Comparison of ENCODE assay signal across 29 cellular contexts in genomic region chr9:136237486-136238341, GRCh38. TPM values are rescaled to one million over a fixed set of nuclear protein-coding genes. Genes with fewer than 3 reads are reported as not detected.
A peak's percentile ranks its signal among the peaks of the same experiment; 100 is the strongest.
DNase-seq lines count a peak whose midpoint lies in the region; ATAC-seq, FAIRE-seq and TF ChIP-seq lines count a peak whose summit lies in the region.
"Had no signal": no experiment of that assay in that cellular context is flagged by ENCODE, and none has a peak within 500 bp of the region (broad histone marks: within the 10 kb centered on the region; RNA-seq: fewer than 3 reads in every experiment).

No MANE protein-coding gene starts in this region.

- H3K4me1 ChIP-seq in Karpas-422 (ENCODE audit: low read length), result peaks cover 57% of the 10 kb centered on the region
- H3K4me1 ChIP-seq in OCI-LY7 (ENCODE audit: insufficient read depth, low read length, poor library complexity, severe bottlenecking), result peaks cover 52% of the 10 kb centered on the region
- no peaks in the 10 kb centered on the region; a peak in 3 of 7 replicates for H3K4me1 ChIP-seq in H1 (replicated peaks in 1 of 4; ENCODE audit: control insufficient read depth in 3 of 4, insufficient read depth in 4 of 4, low read length in 3 of 4)
- H3K4me1 ChIP-seq: colonic mucosa, tibial artery had no signal

- no peaks in the 10 kb centered on the region for H3K9me3 ChIP-seq in Karpas-422 (ENCODE audit: low read length)
- H3K9me3 ChIP-seq in OCI-LY7 (ENCODE audit: low read length), result no peaks in the 10 kb centered on the region
- H3K9me3 ChIP-seq in H1 (ENCODE audit: insufficient read depth in 2 of 2, low read depth in 1 of 2, low read length in 1 of 2), result no peaks in the 10 kb centered on the region
- H3K9me3 ChIP-seq: colonic mucosa, HAP-1, heart left ventricle, psoas muscle, tibial artery had no signal

- H2BK5ac ChIP-seq in H1 (ENCODE audit: low read depth, low read length), result peak overlapping the region; percentile 66; the same call in 1 of the 2 replicates

- no peak overlapping the region for H2AK5ac ChIP-seq in H1 (ENCODE audit: low read depth, low read length)

- no peaks in the 10 kb centered on the region for H3K9me2 ChIP-seq in Karpas-422 (replicated peaks; ENCODE audit: insufficient read depth, low read length)
- H3K9me2 ChIP-seq in OCI-LY7 (ENCODE audit: insufficient read depth, low read length), result no peaks in the 10 kb centered on the region

- no peak overlapping the region for H2BK15ac ChIP-seq in H1 (ENCODE audit: low read length)

- WGBS in H1 (ENCODE audit: extremely low coverage in 1 of 2, insufficient coverage in 1 of 2, insufficient read length in 1 of 2, insufficient replicate concordance in 2 of 2, low coverage in 1 of 2, low lambda C conversion rate in 2 of 2, missing lambda C conversion rate in 1 of 2), 2 experiments, result 94% methylated on average over 32 of the region's 32 CpGs; no CpG with 5 or more reads in 1 of the 2 experiments

- no peak overlapping the region for H4K5ac ChIP-seq in H1 (ENCODE audit: insufficient read length, low read depth, low read length)

- no peak overlapping the region for H3K18ac ChIP-seq in H1 (ENCODE audit: extremely low read depth, low read length)

- H3K23ac ChIP-seq in H1 (ENCODE audit: insufficient read length), result no peak overlapping the region

- H3K4me3 Mint-ChIP-seq in stimulated activated memory B cell treated with anti-CD40 and anti-IgM and Interleukin-4, amounts not matched to agents 10 μg/mL and 1 μg/mL and 100 μg/mL, for 72 hours, result peak overlapping the region; percentile 65
- H3K4me3 Mint-ChIP-seq: activated CD4-positive, alpha-beta T cell treated with anti-CD3 and anti-CD28 coated beads, Interleukin-2, amount 10 ng/mL, durations not matched to agents 7 days and 5 days; activated naive CD8-positive, alpha-beta T cell treated with anti-CD3 and anti-CD28 coated beads, Interleukin-2, amount 50 U/mL, for 24 hours; CD8-positive, alpha-beta memory T cell; nephron progenitor cell had no signal

- peaks cover 81% of the 10 kb centered on the region for H3K4me1 Mint-ChIP-seq in stimulated activated memory B cell treated with anti-CD40 and anti-IgM and Interleukin-4, amounts not matched to agents 10 μg/mL and 1 μg/mL and 100 μg/mL, for 72 hours

- no peak overlapping the region for H4K8ac ChIP-seq in H1 (ENCODE audit: extremely low read depth, insufficient read depth, low read length)

- no peak overlapping the region for H3K14ac ChIP-seq in H1 (ENCODE audit: insufficient read length)

- intact Hi-C loops in OCI-LY7 (cut with micrococcal nuclease; ENCODE audit: unreplicated experiment), result no loop called here

- no peak overlapping the region for H2BK120ac ChIP-seq in H1 (replicated peaks; ENCODE audit: low read depth, low read length)

- no peaks in the 10 kb centered on the region for H3K27me3 Mint-ChIP-seq in stimulated activated memory B cell treated with anti-CD40 and anti-IgM and Interleukin-4, amounts not matched to agents 10 μg/mL and 1 μg/mL and 100 μg/mL, for 72 hours
- H3K27me3 Mint-ChIP-seq: activated CD4-positive, alpha-beta T cell treated with anti-CD3 and anti-CD28 coated beads, Interleukin-2, amount 10 ng/mL, durations not matched to agents 7 days and 5 days; activated naive CD8-positive, alpha-beta T cell treated with anti-CD3 and anti-CD28 coated beads, Interleukin-2, amount 50 U/mL, for 24 hours; CD8-positive, alpha-beta memory T cell had no signal

- H3K23me2 ChIP-seq in H1 (ENCODE audit: low read depth, low read length), result no peaks in the 10 kb centered on the region

- TF ChIP-seq RAD21 in H1 (IDR thresholded peaks at IDR 0.05 in 1 of 2, conservative IDR thresholded peaks at IDR 0.05 in 1 of 2; ENCODE audit: low read depth in 2 of 2, low read length in 2 of 2), result no peak

- no peak overlapping the region for H3K4ac ChIP-seq in H1 (replicated peaks; ENCODE audit: insufficient read length, low read depth, low read length)

- H4K91ac ChIP-seq in H1 (replicated peaks; ENCODE audit: insufficient read length, low read length), result no peak overlapping the region

- H2BK12ac ChIP-seq in H1 (ENCODE audit: low read depth, low read length), result no peak overlapping the region

- TF ChIP-seq CTCF in OCI-LY7 (conservative IDR thresholded peaks at IDR 0.05; ENCODE audit: low read length), result no peak
- TF ChIP-seq CTCF in H1 (IDR thresholded peaks at IDR 0.05; ENCODE audit: control extremely low read depth in 1 of 3, insufficient read depth in 1 of 3, low read depth in 1 of 3, low read length in 3 of 3), result no peak

- H3K4me2 ChIP-seq in Karpas-422 (ENCODE audit: low read depth, low read length, poor library complexity, severe bottlenecking) (peak overlapping the region; percentile 81), OCI-LY7 (ENCODE audit: low read length) (peak overlapping the region; percentile 92; the same call in 1 of the 2 replicates), H1 (ENCODE audit: insufficient read depth in 1 of 2, low read depth in 2 of 2, low read length in 2 of 2) (no peak overlapping the region)

- H3K9ac ChIP-seq in Karpas-422 (ENCODE audit: low read length) (peak overlapping the region; percentile 71), H1 (replicated peaks in 1 of 4; ENCODE audit: extremely low read depth in 1 of 4, low read depth in 3 of 4, low read length in 3 of 4) (no peak overlapping the region)

- H4K20me1 ChIP-seq in Karpas-422 (ENCODE audit: insufficient read depth, low read depth, low read length) (peaks cover 82% of the 10 kb centered on the region), OCI-LY7 (ENCODE audit: insufficient read depth, low read length) (peaks cover 24% of the 10 kb centered on the region), H1 (replicated peaks in 1 of 2; ENCODE audit: control insufficient read depth in 1 of 2, insufficient read depth in 2 of 2, low read length in 2 of 2) (peaks cover 20 to 30% of the 10 kb centered on the region in 2 experiments)

- H3K27ac ChIP-seq in Karpas-422 (ENCODE audit: low read length) (peak overlapping the region; percentile 93), OCI-LY7 (ENCODE audit: low read depth, low read length, poor library complexity, severe bottlenecking) (peak overlapping the region; percentile 85), H1 (ENCODE audit: low read depth, low read length) (no peak overlapping the region)
- H3K27ac ChIP-seq: brain microvascular endothelial cell, colonic mucosa, psoas muscle, tibial artery had no signal

- CTCF ChIA-PET in OCI-LY7 (lab: Charles Lee; ENCODE audit: unreplicated experiment), result interaction anchor here (0.9 kb wide), 1 partner anchor 14 kb away, joined by 3 read pairs; no protein-coding TSS in a partner anchor
- CTCF ChIA-PET in H1 (lab: Charles Lee; ENCODE audit: partially characterized antibody), result interaction anchor here (0.7 to 1.8 kb wide), 5 partner anchors 10 to 32 kb away, joined by 3 to 10 read pairs (median 3); no protein-coding TSS in a partner anchor

- ATAC-seq in stimulated activated memory B cell treated with anti-CD40 and anti-IgM and Interleukin-4, amounts not matched to agents 10 μg/mL and 1 μg/mL and 100 μg/mL, for 72 hours, result peak; percentile 76
- no peak for ATAC-seq in GM21515 (IDR thresholded peaks at IDR 0.05; ENCODE audit: unreplicated experiment)
- ATAC-seq: activated naive CD8-positive, alpha-beta T cell treated with anti-CD3 and anti-CD28 coated beads, Interleukin-2, amount 50 U/mL, for 24 hours; heart left ventricle; left lobe of liver; psoas muscle had no signal

- POLR2A ChIA-PET in OCI-LY7 (lab: Charles Lee) (no interaction called here), H1 (lab: Charles Lee; ENCODE audit: partially characterized antibody) (no interaction called here)

- no peak for TF ChIP-seq EP300 in H1 (IDR thresholded peaks at IDR 0.05; ENCODE audit: borderline replicate concordance in 1 of 2, low read depth in 2 of 2, low read length in 2 of 2)

- no peaks in the 10 kb centered on the region for H3K27me3 ChIP-seq in Karpas-422 (ENCODE audit: low read length)
- no peaks in the 10 kb centered on the region for H3K27me3 ChIP-seq in H1 (replicated peaks in 1 of 4; ENCODE audit: control insufficient read depth in 3 of 4, extremely low read depth in 1 of 4, insufficient read depth in 3 of 4, low read length in 3 of 4)
- H3K27me3 ChIP-seq: brain microvascular endothelial cell, colonic mucosa, heart left ventricle, tibial artery had no signal

- peaks cover 14% of the 10 kb centered on the region; the same call in 1 of the 2 replicates for H3K79me2 ChIP-seq in Karpas-422 (ENCODE audit: low read length)
- H3K79me2 ChIP-seq in OCI-LY7 (ENCODE audit: insufficient read depth, low read depth, low read length), result peaks cover 58% of the 10 kb centered on the region
- peaks cover 11 to 83% of the 10 kb centered on the region in 2 experiments; a peak in 3 of 4 replicates for H3K79me2 ChIP-seq in H1 (ENCODE audit: control insufficient read depth in 1 of 2, insufficient read depth in 2 of 2, low read length in 2 of 2)

- H3K79me1 ChIP-seq in H1 (ENCODE audit: low read depth, low read length), result peaks cover 36% of the 10 kb centered on the region

- H3K4me3 ChIP-seq in Karpas-422 (ENCODE audit: low read length) (peak overlapping the region; percentile 63), OCI-LY7 (ENCODE audit: low read depth, low read length, poor library complexity, severe bottlenecking) (no peak overlapping the region), H1 (ENCODE audit: extremely low read depth in 1 of 4, insufficient read depth in 2 of 4, low read depth in 3 of 4, low read length in 4 of 4) (no peak overlapping the region)
- H3K4me3 ChIP-seq: colonic mucosa, HAP-1, heart left ventricle, psoas muscle, tibial artery had no signal

- no peak overlapping the region for H3K56ac ChIP-seq in H1 (replicated peaks; ENCODE audit: insufficient read length, low read depth, low read length)

- no peak overlapping the region for H2AFZ ChIP-seq in Karpas-422 (ENCODE audit: low read length)
- no peak overlapping the region for H2AFZ ChIP-seq in OCI-LY7 (ENCODE audit: low read length)
- H2AFZ ChIP-seq in H1 (ENCODE audit: low read length), result no peak overlapping the region

- DNase-seq in Karpas-422 (peak; percentile 80), OCI-LY7 (ENCODE audit: low spot score) (no peak), H1 (ENCODE audit: low read depth in 1 of 2, low spot score in 2 of 2) (no peak), NCI-H2171 treated with DMSO at 0.1 percent for 48 hours (lab: John Stamatoyannopoulos, UW) (no peak), GOT3 (lab: John Stamatoyannopoulos, UW) (no peak)
- DNase-seq: activated CD4-positive, alpha-beta T cell treated with anti-CD3 and anti-CD28 coated beads, Interleukin-2, amount 10 ng/mL, durations not matched to agents 7 days and 5 days; activated naive CD8-positive, alpha-beta T cell treated with anti-CD3 and anti-CD28 coated beads, Interleukin-2, amount 50 U/mL, for 24 hours; brain microvascular endothelial cell; CD8-positive, alpha-beta memory T cell; colonic mucosa; DMS79; heart left ventricle; midbrain; NCI-H1694; NCI-H226; nephron progenitor cell; psoas muscle; stimulated activated CD4-positive, alpha-beta T cell treated with anti-CD3 and anti-CD28 coated beads, Interleukin-1b, Interleukin-23, amount 100 ng/mL, for 48 hours; stimulated activated naive CD4-positive, alpha-beta T cell treated with Interleukin-2 at 50 U/mL for 16 hours; SW 1271; tibial artery had no signal

- BruUV-seq in OCI-LY7 (replicated peaks; lab: Mats Ljungman, UMichigan), result no TSS peak

- peak overlapping the region; percentile 73 for H3K27ac Mint-ChIP-seq in stimulated activated memory B cell treated with anti-CD40 and anti-IgM and Interleukin-4, amounts not matched to agents 10 μg/mL and 1 μg/mL and 100 μg/mL, for 72 hours
- H3K27ac Mint-ChIP-seq: activated naive CD8-positive, alpha-beta T cell treated with anti-CD3 and anti-CD28 coated beads, Interleukin-2, amount 50 U/mL, for 24 hours; CD8-positive, alpha-beta memory T cell; nephron progenitor cell had no signal

- no peak for TF ChIP-seq POLR2A in H1 (IDR thresholded peaks at IDR 0.05; ENCODE audit: control extremely low read depth in 1 of 2, low read depth in 2 of 2, low read length in 2 of 2)

- peaks cover 58% of the 10 kb centered on the region for H3K36me3 Mint-ChIP-seq in stimulated activated memory B cell treated with anti-CD40 and anti-IgM and Interleukin-4, amounts not matched to agents 10 μg/mL and 1 μg/mL and 100 μg/mL, for 72 hours

- peaks cover 19% of the 10 kb centered on the region for H3K36me3 ChIP-seq in Karpas-422 (ENCODE audit: insufficient read depth, low read length)
- peaks cover 84% of the 10 kb centered on the region for H3K36me3 ChIP-seq in OCI-LY7 (ENCODE audit: insufficient read depth, low read length)
- H3K36me3 ChIP-seq in H1 (ENCODE audit: control insufficient read depth in 2 of 4, insufficient read depth in 4 of 4, low read length in 3 of 4), result peaks cover 0 to 14% (median 4%) of the 10 kb centered on the region in 4 experiments; a peak in 3 of 8 replicates
- H3K36me3 ChIP-seq: colonic mucosa had no signal

- H3K9me3 Mint-ChIP-seq in stimulated activated memory B cell treated with anti-CD40 and anti-IgM and Interleukin-4, amounts not matched to agents 10 μg/mL and 1 μg/mL and 100 μg/mL, for 72 hours, result no peaks in the 10 kb centered on the region
- H3K9me3 Mint-ChIP-seq: activated CD4-positive, alpha-beta T cell treated with anti-CD3 and anti-CD28 coated beads, Interleukin-2, amount 10 ng/mL, durations not matched to agents 7 days and 5 days; activated naive CD8-positive, alpha-beta T cell treated with anti-CD3 and anti-CD28 coated beads, Interleukin-2, amount 50 U/mL, for 24 hours; CD8-positive, alpha-beta memory T cell; nephron progenitor cell had no signal

- FAIRE-seq in H1 (lab: Jason Lieb, UNC), result no peak
- FAIRE-seq: endometrium, TTC549 had no signal

- no peak overlapping the region for H2BK20ac ChIP-seq in H1 (ENCODE audit: low read length)

RNA-seq across cellular contexts. Expression of gene QSOX2, which starts 7.9 kb away (rescaled TPM):
- total RNA-seq in Karpas-422 (2014; rRNA removed; shearing (Covaris generic); ENCODE audit: low replicate concordance), result 11.3 and 18.9 TPM in 2 replicates
- total RNA-seq in OCI-LY7 (2014; rRNA removed; shearing (Covaris generic)), result 47.8 and 50.0 TPM in 2 replicates
- 57.5 and 57.9 TPM in 2 replicates for total RNA-seq in OCI-LY7 (2022)
- 27.5 and 28.6 TPM in 2 replicates for total RNA-seq in H1 (2021; fragmentation: NEBNext Ultra II Directional; extraction: Animal tissue kit (Norgen Biotek cat#: 25700))
- 18.0 and 21.8 TPM in 2 replicates for polyA plus RNA-seq in H1 (2011; rRNA removed)
- polyA plus RNA-seq in H1 (2011; cell fraction: cytosol; rRNA removed), result 20.4 TPM
- polyA plus RNA-seq in H1 (2011; cell fraction: nucleus; rRNA removed), result 52.2 TPM
- polyA plus RNA-seq in H1 (2012, experiment 1 of 2), result 18.2 to 24.6 TPM (median 21.8 TPM) in 4 replicates
- 13.5 TPM for polyA plus RNA-seq in H1 (2012, experiment 2 of 2)
- polyA plus RNA-seq in H1 (2013, experiment 1 of 2), result 27.3 TPM
- 25.5 TPM for polyA plus RNA-seq in H1 (2013, experiment 2 of 2)
- 17.0 and 19.8 TPM in 2 replicates for polyA minus RNA-seq in H1 (2011; rRNA and poly(A)+ RNA removed)
- polyA minus RNA-seq in H1 (2011; cell fraction: cytosol; rRNA and poly(A)+ RNA removed), result 10.7 TPM
- 13.1 TPM for polyA minus RNA-seq in H1 (2011; cell fraction: nucleus; rRNA and poly(A)+ RNA removed)

RNA-seq across cellular contexts. Expression of gene LHX3, which starts 32.8 kb away (rescaled TPM):
- not detected in 2 replicates for total RNA-seq in Karpas-422 (2014; rRNA removed; shearing (Covaris generic); ENCODE audit: low replicate concordance)
- not detected in 2 replicates for total RNA-seq in OCI-LY7 (2014; rRNA removed; shearing (Covaris generic))
- 0.15 TPM in 1 of 2 replicates, not detected in the other for total RNA-seq in OCI-LY7 (2022)
- not detected in 2 replicates for total RNA-seq in H1 (2021; fragmentation: NEBNext Ultra II Directional; extraction: Animal tissue kit (Norgen Biotek cat#: 25700))
- polyA plus RNA-seq in H1 (2011; rRNA removed), result 0.02 and 0.03 TPM in 2 replicates
- polyA plus RNA-seq in H1 (2011; cell fraction: cytosol; rRNA removed), result not detected
- polyA plus RNA-seq in H1 (2011; cell fraction: nucleus; rRNA removed), result 0.20 TPM
- polyA plus RNA-seq in H1 (2012, experiment 1 of 2), result not detected in 4 replicates
- not detected for polyA plus RNA-seq in H1 (2012, experiment 2 of 2)
- not detected for polyA plus RNA-seq in H1 (2013, experiment 1 of 2)
- polyA plus RNA-seq in H1 (2013, experiment 2 of 2), result 0.02 TPM
- not detected in 2 replicates for polyA minus RNA-seq in H1 (2011; rRNA and poly(A)+ RNA removed)
- not detected for polyA minus RNA-seq in H1 (2011; cell fraction: cytosol; rRNA and poly(A)+ RNA removed)
- polyA minus RNA-seq in H1 (2011; cell fraction: nucleus; rRNA and poly(A)+ RNA removed), result 0.30 TPM
- total RNA-seq: activated CD4-positive, alpha-beta T cell treated with anti-CD3 and anti-CD28 coated beads, Interleukin-2, amount 10 ng/mL, durations not matched to agents 7 days and 5 days; CD8-positive, alpha-beta memory T cell; colonic mucosa; heart left ventricle; left lobe of liver; M059J; psoas muscle; skeletal muscle tissue had no signal
- polyA plus RNA-seq: CD8-positive, alpha-beta memory T cell; heart left ventricle; psoas muscle had no signal

Comparison
In these comparisons a context has a peak if more than half of its experiments do, and no peak if none do; other contexts are left out.
1. H3K4me2 ChIP-seq: peak in Karpas-422 (single experiment) and OCI-LY7 (single experiment); none in H1 (0 of 2).